Comparison of ENCODE assay signal across 1 cellular context in the genomic region with DNA sequence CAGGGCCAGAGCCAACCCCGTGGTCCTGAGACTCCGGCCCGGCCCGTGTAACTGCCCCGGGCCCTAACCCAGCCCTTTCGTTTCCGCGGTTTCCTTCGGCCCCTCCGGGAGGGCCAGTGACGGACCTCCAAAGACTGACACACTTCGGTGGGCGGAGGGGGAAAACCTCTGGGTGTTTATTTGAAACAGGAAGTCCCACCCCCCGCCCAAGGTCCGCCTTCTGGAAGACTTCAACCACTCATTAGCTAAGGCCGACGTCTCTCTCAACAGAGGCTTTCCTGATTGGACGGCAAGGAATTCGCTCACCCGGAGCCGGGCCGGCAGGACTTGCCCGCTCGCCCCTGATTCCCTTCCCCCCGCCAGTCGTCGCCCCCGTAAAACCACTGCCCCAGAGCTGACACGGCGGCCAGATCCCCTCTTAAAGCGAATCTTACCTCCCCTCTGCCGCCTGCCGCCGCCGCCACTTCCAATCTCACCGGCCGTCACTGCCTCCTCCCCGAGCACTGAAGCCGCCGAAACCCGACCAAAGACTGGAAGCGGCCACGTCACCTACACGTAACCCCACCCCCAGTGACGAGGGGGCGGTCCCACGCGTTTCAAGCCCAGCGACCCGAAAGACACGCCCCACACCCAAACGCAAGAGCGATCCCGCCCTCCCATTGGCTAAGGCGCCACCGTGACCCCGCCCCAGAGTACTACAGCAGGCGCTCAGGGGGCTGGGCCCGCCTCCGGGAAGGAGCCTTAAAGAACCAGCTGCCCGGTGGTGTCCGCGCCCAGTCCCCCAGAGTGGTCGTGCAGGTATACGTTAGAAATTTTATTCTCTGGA.
TF ChIP-seq lines count a peak whose summit lies in the region.

A gene with protein sequence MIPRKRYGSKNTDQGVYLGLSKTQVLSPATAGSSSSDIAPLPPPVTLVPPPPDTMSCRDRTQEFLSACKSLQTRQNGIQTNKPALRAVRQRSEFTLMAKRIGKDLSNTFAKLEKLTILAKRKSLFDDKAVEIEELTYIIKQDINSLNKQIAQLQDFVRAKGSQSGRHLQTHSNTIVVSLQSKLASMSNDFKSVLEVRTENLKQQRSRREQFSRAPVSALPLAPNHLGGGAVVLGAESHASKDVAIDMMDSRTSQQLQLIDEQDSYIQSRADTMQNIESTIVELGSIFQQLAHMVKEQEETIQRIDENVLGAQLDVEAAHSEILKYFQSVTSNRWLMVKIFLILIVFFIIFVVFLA (minus strand): TSS at position 532 of the 826 bp plus-strand sequence. CDS start 808 bp downstream, outside the sequence.

TF ChIP-seq in GM12878, 131 proteins besides CTCF, POLR2A, EP300 and RAD21 (continued from another document and continues in another):
- peak; percentile 11; the same call in 1 of the 2 replicates for TF ChIP-seq HCFC1 (IDR thresholded peaks at IDR 0.05; ENCODE audit: low read length)
- TF ChIP-seq RB1 (IDR thresholded peaks at IDR 0.05; ENCODE audit: borderline replicate concordance): peak; percentile 77; the same call in 1 of the 2 replicates
- TF ChIP-seq NR2F1 (conservative IDR thresholded peaks at IDR 0.05): peak; percentile 65; the same call in 1 of the 2 replicates
- TF ChIP-seq, protein P1, sequence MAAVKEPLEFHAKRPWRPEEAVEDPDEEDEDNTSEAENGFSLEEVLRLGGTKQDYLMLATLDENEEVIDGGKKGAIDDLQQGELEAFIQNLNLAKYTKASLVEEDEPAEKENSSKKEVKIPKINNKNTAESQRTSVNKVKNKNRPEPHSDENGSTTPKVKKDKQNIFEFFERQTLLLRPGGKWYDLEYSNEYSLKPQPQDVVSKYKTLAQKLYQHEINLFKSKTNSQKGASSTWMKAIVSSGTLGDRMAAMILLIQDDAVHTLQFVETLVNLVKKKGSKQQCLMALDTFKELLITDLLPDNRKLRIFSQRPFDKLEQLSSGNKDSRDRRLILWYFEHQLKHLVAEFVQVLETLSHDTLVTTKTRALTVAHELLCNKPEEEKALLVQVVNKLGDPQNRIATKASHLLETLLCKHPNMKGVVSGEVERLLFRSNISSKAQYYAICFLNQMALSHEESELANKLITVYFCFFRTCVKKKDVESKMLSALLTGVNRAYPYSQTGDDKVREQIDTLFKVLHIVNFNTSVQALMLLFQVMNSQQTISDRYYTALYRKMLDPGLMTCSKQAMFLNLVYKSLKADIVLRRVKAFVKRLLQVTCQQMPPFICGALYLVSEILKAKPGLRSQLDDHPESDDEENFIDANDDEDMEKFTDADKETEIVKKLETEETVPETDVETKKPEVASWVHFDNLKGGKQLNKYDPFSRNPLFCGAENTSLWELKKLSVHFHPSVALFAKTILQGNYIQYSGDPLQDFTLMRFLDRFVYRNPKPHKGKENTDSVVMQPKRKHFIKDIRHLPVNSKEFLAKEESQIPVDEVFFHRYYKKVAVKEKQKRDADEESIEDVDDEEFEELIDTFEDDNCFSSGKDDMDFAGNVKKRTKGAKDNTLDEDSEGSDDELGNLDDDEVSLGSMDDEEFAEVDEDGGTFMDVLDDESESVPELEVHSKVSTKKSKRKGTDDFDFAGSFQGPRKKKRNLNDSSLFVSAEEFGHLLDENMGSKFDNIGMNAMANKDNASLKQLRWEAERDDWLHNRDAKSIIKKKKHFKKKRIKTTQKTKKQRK (IDR thresholded peaks at IDR 0.05; ENCODE audit: low read depth, low read length): peak; percentile 94
- TF ChIP-seq TCF7 (IDR thresholded peaks at IDR 0.05; ENCODE audit: borderline replicate concordance): no peak
- peak; percentile 87 for TF ChIP-seq POLR2AphosphoS5 (IDR thresholded peaks at IDR 0.05; ENCODE audit: low read length)
- peak; percentile 65; the same call in 1 of the 2 replicates for TF ChIP-seq RFX5 (IDR thresholded peaks at IDR 0.05; ENCODE audit: low read depth, low read length)
- TF ChIP-seq BCL11A (IDR thresholded peaks at IDR 0.05; ENCODE audit: low read depth, low read length): no peak
- TF ChIP-seq NFYA (IDR thresholded peaks at IDR 0.05; ENCODE audit: borderline replicate concordance, low read depth, low read length): peak; percentile 74
- peak; percentile 86 for TF ChIP-seq KLF5 (IDR thresholded peaks at IDR 0.05; ENCODE audit: partially characterized antibody)
- no peak; the same call in 1 of the 2 replicates for TF ChIP-seq LARP7 (IDR thresholded peaks at IDR 0.05)
- no peak for TF ChIP-seq MEF2A (IDR thresholded peaks at IDR 0.05; ENCODE audit: insufficient read depth, low read depth, low read length)
- no peak for TF ChIP-seq PAX8 (IDR thresholded peaks at IDR 0.05)
- peak; percentile 64 for TF ChIP-seq SPI1 (IDR thresholded peaks at IDR 0.05; ENCODE audit: borderline replicate concordance, insufficient read depth, low read depth, low read length)
- TF ChIP-seq NBN (IDR thresholded peaks at IDR 0.05): peak; percentile 96
- TF ChIP-seq POU2F2 (IDR thresholded peaks at IDR 0.05; ENCODE audit: borderline replicate concordance, low read depth, low read length): peak; percentile 43; the same call in 1 of the 3 replicates
- TF ChIP-seq BRCA1 (IDR thresholded peaks at IDR 0.05; ENCODE audit: low read depth, low read length): no peak
- TF ChIP-seq RELA (IDR thresholded peaks at IDR 0.05; ENCODE audit: borderline replicate concordance, partially characterized antibody): peak; percentile 52
- TF ChIP-seq SIN3A (IDR thresholded peaks at IDR 0.05; ENCODE audit: low read depth, low read length): peak; percentile 67; the same call in 1 of the 2 replicates
- TF ChIP-seq PML (IDR thresholded peaks at IDR 0.05; ENCODE audit: low read length): peak; percentile 64; the same call in 1 of the 2 replicates
- TF ChIP-seq ZNF24 (IDR thresholded peaks at IDR 0.05): no peak
- TF ChIP-seq BHLHE40 (IDR thresholded peaks at IDR 0.05; ENCODE audit: borderline replicate concordance in 1 of 2, low read depth in 2 of 2, low read length in 1 of 2): peak in 1 of 2 experiments; percentile 19; a peak in 1 of 4 replicates
- peak; percentile 33 for TF ChIP-seq MYC (IDR thresholded peaks at IDR 0.05; ENCODE audit: insufficient read depth, insufficient read length, insufficient replicate concordance, low read length, severe bottlenecking)
- TF ChIP-seq, protein P2, sequence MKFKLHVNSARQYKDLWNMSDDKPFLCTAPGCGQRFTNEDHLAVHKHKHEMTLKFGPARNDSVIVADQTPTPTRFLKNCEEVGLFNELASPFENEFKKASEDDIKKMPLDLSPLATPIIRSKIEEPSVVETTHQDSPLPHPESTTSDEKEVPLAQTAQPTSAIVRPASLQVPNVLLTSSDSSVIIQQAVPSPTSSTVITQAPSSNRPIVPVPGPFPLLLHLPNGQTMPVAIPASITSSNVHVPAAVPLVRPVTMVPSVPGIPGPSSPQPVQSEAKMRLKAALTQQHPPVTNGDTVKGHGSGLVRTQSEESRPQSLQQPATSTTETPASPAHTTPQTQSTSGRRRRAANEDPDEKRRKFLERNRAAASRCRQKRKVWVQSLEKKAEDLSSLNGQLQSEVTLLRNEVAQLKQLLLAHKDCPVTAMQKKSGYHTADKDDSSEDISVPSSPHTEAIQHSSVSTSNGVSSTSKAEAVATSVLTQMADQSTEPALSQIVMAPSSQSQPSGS (IDR thresholded peaks at IDR 0.05; ENCODE audit: low read length): no peak; the same call in 1 of the 2 replicates
- TF ChIP-seq ZNF217 (IDR thresholded peaks at IDR 0.05): no peak
- no peak for TF ChIP-seq RBBP5 (conservative IDR thresholded peaks at IDR 0.05)
- TF ChIP-seq, protein P3, sequence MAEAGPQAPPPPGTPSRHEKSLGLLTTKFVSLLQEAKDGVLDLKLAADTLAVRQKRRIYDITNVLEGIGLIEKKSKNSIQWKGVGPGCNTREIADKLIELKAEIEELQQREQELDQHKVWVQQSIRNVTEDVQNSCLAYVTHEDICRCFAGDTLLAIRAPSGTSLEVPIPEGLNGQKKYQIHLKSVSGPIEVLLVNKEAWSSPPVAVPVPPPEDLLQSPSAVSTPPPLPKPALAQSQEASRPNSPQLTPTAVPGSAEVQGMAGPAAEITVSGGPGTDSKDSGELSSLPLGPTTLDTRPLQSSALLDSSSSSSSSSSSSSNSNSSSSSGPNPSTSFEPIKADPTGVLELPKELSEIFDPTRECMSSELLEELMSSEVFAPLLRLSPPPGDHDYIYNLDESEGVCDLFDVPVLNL (IDR thresholded peaks at IDR 0.05; ENCODE audit: low read depth, low read length): no peak
- TF ChIP-seq RCOR1 (conservative IDR thresholded peaks at IDR 0.05; ENCODE audit: low read depth, low read length): no peak
- TF ChIP-seq FOXM1 (IDR thresholded peaks at IDR 0.05; ENCODE audit: low read depth, low read length): no peak
- no peak for TF ChIP-seq JUNB (IDR thresholded peaks at IDR 0.05)
- no peak for TF ChIP-seq ZNF384 (IDR thresholded peaks at IDR 0.05; ENCODE audit: borderline replicate concordance, low read depth, low read length)
- peak; percentile 98 for TF ChIP-seq DPF2 (IDR thresholded peaks at IDR 0.05)
- TF ChIP-seq SUZ12 (IDR thresholded peaks at IDR 0.05; ENCODE audit: unreplicated experiment): no peak
- TF ChIP-seq, protein P4, sequence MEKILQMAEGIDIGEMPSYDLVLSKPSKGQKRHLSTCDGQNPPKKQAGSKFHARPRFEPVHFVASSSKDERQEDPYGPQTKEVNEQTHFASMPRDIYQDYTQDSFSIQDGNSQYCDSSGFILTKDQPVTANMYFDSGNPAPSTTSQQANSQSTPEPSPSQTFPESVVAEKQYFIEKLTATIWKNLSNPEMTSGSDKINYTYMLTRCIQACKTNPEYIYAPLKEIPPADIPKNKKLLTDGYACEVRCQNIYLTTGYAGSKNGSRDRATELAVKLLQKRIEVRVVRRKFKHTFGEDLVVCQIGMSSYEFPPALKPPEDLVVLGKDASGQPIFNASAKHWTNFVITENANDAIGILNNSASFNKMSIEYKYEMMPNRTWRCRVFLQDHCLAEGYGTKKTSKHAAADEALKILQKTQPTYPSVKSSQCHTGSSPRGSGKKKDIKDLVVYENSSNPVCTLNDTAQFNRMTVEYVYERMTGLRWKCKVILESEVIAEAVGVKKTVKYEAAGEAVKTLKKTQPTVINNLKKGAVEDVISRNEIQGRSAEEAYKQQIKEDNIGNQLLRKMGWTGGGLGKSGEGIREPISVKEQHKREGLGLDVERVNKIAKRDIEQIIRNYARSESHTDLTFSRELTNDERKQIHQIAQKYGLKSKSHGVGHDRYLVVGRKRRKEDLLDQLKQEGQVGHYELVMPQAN (conservative IDR thresholded peaks at IDR 0.05): peak; percentile 14; the same call in 1 of the 2 replicates
- TF ChIP-seq MEF2B (IDR thresholded peaks at IDR 0.05; ENCODE audit: partially characterized antibody, poor library complexity, severe bottlenecking): peak; percentile 5
- TF ChIP-seq ZNF622 (IDR thresholded peaks at IDR 0.05): no peak
- no peak for TF ChIP-seq NFXL1 (IDR thresholded peaks at IDR 0.05; ENCODE audit: borderline replicate concordance)
- TF ChIP-seq, protein P5, sequence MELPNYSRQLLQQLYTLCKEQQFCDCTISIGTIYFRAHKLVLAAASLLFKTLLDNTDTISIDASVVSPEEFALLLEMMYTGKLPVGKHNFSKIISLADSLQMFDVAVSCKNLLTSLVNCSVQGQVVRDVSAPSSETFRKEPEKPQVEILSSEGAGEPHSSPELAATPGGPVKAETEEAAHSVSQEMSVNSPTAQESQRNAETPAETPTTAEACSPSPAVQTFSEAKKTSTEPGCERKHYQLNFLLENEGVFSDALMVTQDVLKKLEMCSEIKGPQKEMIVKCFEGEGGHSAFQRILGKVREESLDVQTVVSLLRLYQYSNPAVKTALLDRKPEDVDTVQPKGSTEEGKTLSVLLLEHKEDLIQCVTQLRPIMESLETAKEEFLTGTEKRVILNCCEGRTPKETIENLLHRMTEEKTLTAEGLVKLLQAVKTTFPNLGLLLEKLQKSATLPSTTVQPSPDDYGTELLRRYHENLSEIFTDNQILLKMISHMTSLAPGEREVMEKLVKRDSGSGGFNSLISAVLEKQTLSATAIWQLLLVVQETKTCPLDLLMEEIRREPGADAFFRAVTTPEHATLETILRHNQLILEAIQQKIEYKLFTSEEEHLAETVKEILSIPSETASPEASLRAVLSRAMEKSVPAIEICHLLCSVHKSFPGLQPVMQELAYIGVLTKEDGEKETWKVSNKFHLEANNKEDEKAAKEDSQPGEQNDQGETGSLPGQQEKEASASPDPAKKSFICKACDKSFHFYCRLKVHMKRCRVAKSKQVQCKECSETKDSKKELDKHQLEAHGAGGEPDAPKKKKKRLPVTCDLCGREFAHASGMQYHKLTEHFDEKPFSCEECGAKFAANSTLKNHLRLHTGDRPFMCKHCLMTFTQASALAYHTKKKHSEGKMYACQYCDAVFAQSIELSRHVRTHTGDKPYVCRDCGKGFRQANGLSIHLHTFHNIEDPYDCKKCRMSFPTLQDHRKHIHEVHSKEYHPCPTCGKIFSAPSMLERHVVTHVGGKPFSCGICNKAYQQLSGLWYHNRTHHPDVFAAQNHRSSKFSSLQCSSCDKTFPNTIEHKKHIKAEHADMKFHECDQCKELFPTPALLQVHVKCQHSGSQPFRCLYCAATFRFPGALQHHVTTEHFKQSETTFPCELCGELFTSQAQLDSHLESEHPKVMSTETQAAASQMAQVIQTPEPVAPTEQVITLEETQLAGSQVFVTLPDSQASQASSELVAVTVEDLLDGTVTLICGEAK (IDR thresholded peaks at IDR 0.05; ENCODE audit: borderline replicate concordance): peak; percentile 92
- TF ChIP-seq, protein P6, sequence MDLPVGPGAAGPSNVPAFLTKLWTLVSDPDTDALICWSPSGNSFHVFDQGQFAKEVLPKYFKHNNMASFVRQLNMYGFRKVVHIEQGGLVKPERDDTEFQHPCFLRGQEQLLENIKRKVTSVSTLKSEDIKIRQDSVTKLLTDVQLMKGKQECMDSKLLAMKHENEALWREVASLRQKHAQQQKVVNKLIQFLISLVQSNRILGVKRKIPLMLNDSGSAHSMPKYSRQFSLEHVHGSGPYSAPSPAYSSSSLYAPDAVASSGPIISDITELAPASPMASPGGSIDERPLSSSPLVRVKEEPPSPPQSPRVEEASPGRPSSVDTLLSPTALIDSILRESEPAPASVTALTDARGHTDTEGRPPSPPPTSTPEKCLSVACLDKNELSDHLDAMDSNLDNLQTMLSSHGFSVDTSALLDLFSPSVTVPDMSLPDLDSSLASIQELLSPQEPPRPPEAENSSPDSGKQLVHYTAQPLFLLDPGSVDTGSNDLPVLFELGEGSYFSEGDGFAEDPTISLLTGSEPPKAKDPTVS (IDR thresholded peaks at IDR 0.05; ENCODE audit: low read depth, low read length): no peak
- TF ChIP-seq WRNIP1 (IDR thresholded peaks at IDR 0.05; ENCODE audit: borderline replicate concordance, low read depth, low read length): no peak
- TF ChIP-seq, protein P7, sequence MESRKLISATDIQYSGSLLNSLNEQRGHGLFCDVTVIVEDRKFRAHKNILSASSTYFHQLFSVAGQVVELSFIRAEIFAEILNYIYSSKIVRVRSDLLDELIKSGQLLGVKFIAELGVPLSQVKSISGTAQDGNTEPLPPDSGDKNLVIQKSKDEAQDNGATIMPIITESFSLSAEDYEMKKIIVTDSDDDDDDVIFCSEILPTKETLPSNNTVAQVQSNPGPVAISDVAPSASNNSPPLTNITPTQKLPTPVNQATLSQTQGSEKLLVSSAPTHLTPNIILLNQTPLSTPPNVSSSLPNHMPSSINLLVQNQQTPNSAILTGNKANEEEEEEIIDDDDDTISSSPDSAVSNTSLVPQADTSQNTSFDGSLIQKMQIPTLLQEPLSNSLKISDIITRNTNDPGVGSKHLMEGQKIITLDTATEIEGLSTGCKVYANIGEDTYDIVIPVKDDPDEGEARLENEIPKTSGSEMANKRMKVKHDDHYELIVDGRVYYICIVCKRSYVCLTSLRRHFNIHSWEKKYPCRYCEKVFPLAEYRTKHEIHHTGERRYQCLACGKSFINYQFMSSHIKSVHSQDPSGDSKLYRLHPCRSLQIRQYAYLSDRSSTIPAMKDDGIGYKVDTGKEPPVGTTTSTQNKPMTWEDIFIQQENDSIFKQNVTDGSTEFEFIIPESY (IDR thresholded peaks at IDR 0.05): no peak
- no peak for TF ChIP-seq KDM1A (IDR thresholded peaks at IDR 0.05; ENCODE audit: borderline replicate concordance)
- TF ChIP-seq HDGF (IDR thresholded peaks at IDR 0.05): peak; percentile 98
